ENCODE assay signal across 1 cellular context in the genomic region with DNA sequence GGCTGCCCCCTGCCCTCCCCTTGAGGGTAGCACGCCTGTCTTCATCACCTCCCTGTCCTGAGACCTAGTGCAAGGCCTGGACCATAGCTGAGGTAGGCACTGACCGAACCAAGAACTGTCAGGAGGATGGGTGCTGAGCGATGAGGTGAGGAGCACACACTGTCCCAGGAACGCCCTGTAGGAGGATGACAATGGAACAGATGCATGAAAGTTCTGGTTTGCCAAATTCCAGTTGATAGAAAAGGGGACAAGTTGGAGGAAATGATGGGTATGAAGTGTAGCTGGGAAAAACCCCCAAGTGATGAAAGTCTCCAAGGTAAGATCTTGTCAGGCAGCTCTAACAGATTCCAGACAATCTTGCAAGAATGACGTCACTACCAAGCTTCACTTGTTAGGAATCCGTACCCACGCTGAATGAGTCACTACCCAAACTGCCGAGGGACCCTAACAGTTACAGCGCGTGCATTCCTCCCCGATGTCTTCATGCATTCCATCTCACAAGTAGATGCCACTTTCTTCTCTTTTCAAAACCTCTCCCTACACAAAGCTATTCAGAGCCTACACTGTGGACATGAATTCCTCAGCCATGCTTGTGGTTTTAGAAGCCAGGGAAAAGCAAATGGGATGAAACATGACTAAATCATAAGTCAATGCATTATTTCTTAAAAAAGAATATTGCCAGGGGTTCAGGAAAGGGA.
TF ChIP-seq lines count a peak whose summit lies in the region.

No MANE protein-coding gene starts in this region.

TF ChIP-seq in HEK293, 187 proteins besides CTCF, POLR2A, EP300 and RAD21 (continued from another document and continues in another):
- TF ChIP-seq, protein P1, sequence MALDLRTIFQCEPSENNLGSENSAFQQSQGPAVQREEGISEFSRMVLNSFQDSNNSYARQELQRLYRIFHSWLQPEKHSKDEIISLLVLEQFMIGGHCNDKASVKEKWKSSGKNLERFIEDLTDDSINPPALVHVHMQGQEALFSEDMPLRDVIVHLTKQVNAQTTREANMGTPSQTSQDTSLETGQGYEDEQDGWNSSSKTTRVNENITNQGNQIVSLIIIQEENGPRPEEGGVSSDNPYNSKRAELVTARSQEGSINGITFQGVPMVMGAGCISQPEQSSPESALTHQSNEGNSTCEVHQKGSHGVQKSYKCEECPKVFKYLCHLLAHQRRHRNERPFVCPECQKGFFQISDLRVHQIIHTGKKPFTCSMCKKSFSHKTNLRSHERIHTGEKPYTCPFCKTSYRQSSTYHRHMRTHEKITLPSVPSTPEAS (tag by site-specific recombination; IDR thresholded peaks at IDR 0.05) = peak; percentile 63
- TF ChIP-seq ZNF670 (tag by site-specific recombination; IDR thresholded peaks at IDR 0.05; ENCODE audit: low read depth) (no peak), ZNF175 (tag by site-specific recombination; IDR thresholded peaks at IDR 0.05) (no peak), ZNF610 (tag by site-specific recombination; IDR thresholded peaks at IDR 0.05; ENCODE audit: borderline replicate concordance) (no peak), ZNF677 (tag by site-specific recombination; IDR thresholded peaks at IDR 0.05) (no peak), ZNF341 (tag by site-specific recombination; IDR thresholded peaks at IDR 0.05; ENCODE audit: low read depth) (no peak), KLF16 (tag by site-specific recombination; IDR thresholded peaks at IDR 0.05) (no peak; the same call in 1 of the 2 replicates), ZNF571 (tag by site-specific recombination; IDR thresholded peaks at IDR 0.05) (no peak), ZNF521 (tag by site-specific recombination; IDR thresholded peaks at IDR 0.05) (no peak), ZNF350 (tag by site-specific recombination; IDR thresholded peaks at IDR 0.05) (no peak), ZNF660 (tag by site-specific recombination; IDR thresholded peaks at IDR 0.05) (peak; percentile 84), ZNF24 (tag by site-specific recombination; IDR thresholded peaks at IDR 0.05) (peak; percentile 90), ZNF560 (tag by site-specific recombination; IDR thresholded peaks at IDR 0.05; ENCODE audit: borderline replicate concordance) (no peak), ZNF266 (tag by site-specific recombination; IDR thresholded peaks at IDR 0.05; ENCODE audit: low read depth) (no peak), ZNF561 (tag by site-specific recombination; IDR thresholded peaks at IDR 0.05; ENCODE audit: borderline replicate concordance) (no peak), ZNF792 (tag by site-specific recombination; IDR thresholded peaks at IDR 0.05) (no peak), KLF10 (tag by site-specific recombination; IDR thresholded peaks at IDR 0.05) (peak; percentile 30; the same call in 1 of the 2 replicates), RBAK (tag by site-specific recombination; IDR thresholded peaks at IDR 0.05) (no peak), SCRT2 (tag by site-specific recombination; IDR thresholded peaks at IDR 0.05) (peak; percentile 80), OVOL3 (tag by site-specific recombination; IDR thresholded peaks at IDR 0.05) (no peak), ZNF433 (tag by site-specific recombination; IDR thresholded peaks at IDR 0.05; ENCODE audit: low read depth) (no peak), EGR2 (tag by site-specific recombination; IDR thresholded peaks at IDR 0.05; ENCODE audit: low read depth) (0 out of 2 replicates have a peak, but pooled peaks have one; percentile 28), KLF1 (tag by site-specific recombination; IDR thresholded peaks at IDR 0.05) (no peak), ZNF274 (IDR thresholded peaks at IDR 0.05; ENCODE audit: low read length) (no peak), ZNF274 (tag by site-specific recombination; IDR thresholded peaks at IDR 0.05; ENCODE audit: borderline replicate concordance) (no peak), SCRT1 (tag by site-specific recombination; IDR thresholded peaks at IDR 0.05; ENCODE audit: borderline replicate concordance) (no peak), ZBTB7A (tag by site-specific recombination; IDR thresholded peaks at IDR 0.05; ENCODE audit: low read depth) (peak; percentile 68; the same call in 1 of the 2 replicates), GLI4 (tag by site-specific recombination; IDR thresholded peaks at IDR 0.05) (no peak), ZNF596 (tag by site-specific recombination; IDR thresholded peaks at IDR 0.05) (no peak), MZF1 (tag by site-specific recombination; IDR thresholded peaks at IDR 0.05; ENCODE audit: borderline replicate concordance) (no peak), ZNF239 (tag by site-specific recombination; IDR thresholded peaks at IDR 0.05) (no peak), ZBTB17 (tag by site-specific recombination; IDR thresholded peaks at IDR 0.05) (peak; percentile 91), KLF7 (tag by site-specific recombination; IDR thresholded peaks at IDR 0.05; ENCODE audit: borderline replicate concordance) (no peak), ZEB2 (tag by site-specific recombination; IDR thresholded peaks at IDR 0.05) (peak; percentile 91), IKZF3 (tag by site-specific recombination; IDR thresholded peaks at IDR 0.05) (no peak), ZNF133 (tag by site-specific recombination; IDR thresholded peaks at IDR 0.05) (no peak), ZNF324 (tag by site-specific recombination; IDR thresholded peaks at IDR 0.05) (peak; percentile 78; the same call in 1 of the 2 replicates), ZNF404 (tag by site-specific recombination; IDR thresholded peaks at IDR 0.05) (no peak), ZNF211 (tag by site-specific recombination; IDR thresholded peaks at IDR 0.05; ENCODE audit: low read depth) (no peak), ZNF843 (tag by site-specific recombination; IDR thresholded peaks at IDR 0.05) (peak; percentile 41; the same call in 1 of the 2 replicates), ZNF37A (tag by site-specific recombination; IDR thresholded peaks at IDR 0.05) (no peak), ZNF202 (tag by site-specific recombination; IDR thresholded peaks at IDR 0.05; ENCODE audit: borderline replicate concordance) (no peak), BCL11A (tag by site-specific recombination; IDR thresholded peaks at IDR 0.05; ENCODE audit: low read depth) (no peak), PRDM1 (tag by site-specific recombination; IDR thresholded peaks at IDR 0.05) (peak; percentile 93), ZBTB48 (tag by site-specific recombination; IDR thresholded peaks at IDR 0.05) (peak; percentile 82), ZNF548 (tag by site-specific recombination; IDR thresholded peaks at IDR 0.05) (no peak), ZNF391 (tag by site-specific recombination; IDR thresholded peaks at IDR 0.05; ENCODE audit: borderline replicate concordance, low read depth) (0 out of 2 replicates have a peak, but pooled peaks have one; percentile 52), ZFP69B (tag by site-specific recombination; IDR thresholded peaks at IDR 0.05) (peak; percentile 70; the same call in 1 of the 2 replicates), ZNF544 (tag by site-specific recombination; IDR thresholded peaks at IDR 0.05) (no peak)
- TF ChIP-seq, protein P2, sequence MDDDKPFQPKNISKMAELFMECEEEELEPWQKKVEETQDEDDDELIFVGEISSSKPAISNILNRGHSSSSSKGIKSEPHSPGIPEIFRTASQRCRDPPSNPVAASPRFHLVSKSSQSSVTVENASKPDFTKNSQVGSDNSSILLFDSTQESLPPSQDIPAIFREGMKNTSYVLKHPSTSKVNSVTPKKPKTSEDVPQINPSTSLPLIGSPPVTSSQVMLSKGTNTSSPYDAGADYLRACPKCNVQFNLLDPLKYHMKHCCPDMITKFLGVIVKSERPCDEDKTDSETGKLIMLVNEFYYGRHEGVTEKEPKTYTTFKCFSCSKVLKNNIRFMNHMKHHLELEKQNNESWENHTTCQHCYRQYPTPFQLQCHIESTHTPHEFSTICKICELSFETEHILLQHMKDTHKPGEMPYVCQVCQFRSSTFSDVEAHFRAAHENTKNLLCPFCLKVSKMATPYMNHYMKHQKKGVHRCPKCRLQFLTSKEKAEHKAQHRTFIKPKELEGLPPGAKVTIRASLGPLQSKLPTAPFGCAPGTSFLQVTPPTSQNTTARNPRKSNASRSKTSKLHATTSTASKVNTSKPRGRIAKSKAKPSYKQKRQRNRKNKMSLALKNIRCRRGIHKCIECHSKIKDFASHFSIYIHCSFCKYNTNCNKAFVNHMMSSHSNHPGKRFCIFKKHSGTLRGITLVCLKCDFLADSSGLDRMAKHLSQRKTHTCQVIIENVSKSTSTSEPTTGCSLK (tag by site-specific recombination; IDR thresholded peaks at IDR 0.05) = no peak
- TF ChIP-seq, protein P3, sequence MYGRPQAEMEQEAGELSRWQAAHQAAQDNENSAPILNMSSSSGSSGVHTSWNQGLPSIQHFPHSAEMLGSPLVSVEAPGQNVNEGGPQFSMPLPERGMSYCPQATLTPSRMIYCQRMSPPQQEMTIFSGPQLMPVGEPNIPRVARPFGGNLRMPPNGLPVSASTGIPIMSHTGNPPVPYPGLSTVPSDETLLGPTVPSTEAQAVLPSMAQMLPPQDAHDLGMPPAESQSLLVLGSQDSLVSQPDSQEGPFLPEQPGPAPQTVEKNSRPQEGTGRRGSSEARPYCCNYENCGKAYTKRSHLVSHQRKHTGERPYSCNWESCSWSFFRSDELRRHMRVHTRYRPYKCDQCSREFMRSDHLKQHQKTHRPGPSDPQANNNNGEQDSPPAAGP (tag by site-specific recombination; IDR thresholded peaks at IDR 0.05) = peak; percentile 72; the same call in 1 of the 2 replicates
- TF ChIP-seq, protein P4, sequence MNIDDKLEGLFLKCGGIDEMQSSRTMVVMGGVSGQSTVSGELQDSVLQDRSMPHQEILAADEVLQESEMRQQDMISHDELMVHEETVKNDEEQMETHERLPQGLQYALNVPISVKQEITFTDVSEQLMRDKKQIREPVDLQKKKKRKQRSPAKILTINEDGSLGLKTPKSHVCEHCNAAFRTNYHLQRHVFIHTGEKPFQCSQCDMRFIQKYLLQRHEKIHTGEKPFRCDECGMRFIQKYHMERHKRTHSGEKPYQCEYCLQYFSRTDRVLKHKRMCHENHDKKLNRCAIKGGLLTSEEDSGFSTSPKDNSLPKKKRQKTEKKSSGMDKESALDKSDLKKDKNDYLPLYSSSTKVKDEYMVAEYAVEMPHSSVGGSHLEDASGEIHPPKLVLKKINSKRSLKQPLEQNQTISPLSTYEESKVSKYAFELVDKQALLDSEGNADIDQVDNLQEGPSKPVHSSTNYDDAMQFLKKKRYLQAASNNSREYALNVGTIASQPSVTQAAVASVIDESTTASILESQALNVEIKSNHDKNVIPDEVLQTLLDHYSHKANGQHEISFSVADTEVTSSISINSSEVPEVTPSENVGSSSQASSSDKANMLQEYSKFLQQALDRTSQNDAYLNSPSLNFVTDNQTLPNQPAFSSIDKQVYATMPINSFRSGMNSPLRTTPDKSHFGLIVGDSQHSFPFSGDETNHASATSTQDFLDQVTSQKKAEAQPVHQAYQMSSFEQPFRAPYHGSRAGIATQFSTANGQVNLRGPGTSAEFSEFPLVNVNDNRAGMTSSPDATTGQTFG (tag by site-specific recombination; IDR thresholded peaks at IDR 0.05; ENCODE audit: borderline replicate concordance) = no peak
- TF ChIP-seq, protein P5, sequence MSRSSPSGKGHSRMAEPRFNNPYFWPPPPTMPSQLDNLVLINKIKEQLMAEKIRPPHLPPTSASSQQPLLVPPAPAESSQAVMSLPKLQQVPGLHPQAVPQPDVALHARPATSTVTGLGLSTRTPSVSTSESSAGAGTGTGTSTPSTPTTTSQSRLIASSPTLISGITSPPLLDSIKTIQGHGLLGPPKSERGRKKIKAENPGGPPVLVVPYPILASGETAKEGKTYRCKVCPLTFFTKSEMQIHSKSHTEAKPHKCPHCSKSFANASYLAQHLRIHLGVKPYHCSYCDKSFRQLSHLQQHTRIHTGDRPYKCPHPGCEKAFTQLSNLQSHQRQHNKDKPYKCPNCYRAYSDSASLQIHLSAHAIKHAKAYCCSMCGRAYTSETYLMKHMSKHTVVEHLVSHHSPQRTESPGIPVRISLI (tag by site-specific recombination; IDR thresholded peaks at IDR 0.05) = 0 out of 2 replicates have a peak, but pooled peaks have one; percentile 17
- TF ChIP-seq, protein P6, sequence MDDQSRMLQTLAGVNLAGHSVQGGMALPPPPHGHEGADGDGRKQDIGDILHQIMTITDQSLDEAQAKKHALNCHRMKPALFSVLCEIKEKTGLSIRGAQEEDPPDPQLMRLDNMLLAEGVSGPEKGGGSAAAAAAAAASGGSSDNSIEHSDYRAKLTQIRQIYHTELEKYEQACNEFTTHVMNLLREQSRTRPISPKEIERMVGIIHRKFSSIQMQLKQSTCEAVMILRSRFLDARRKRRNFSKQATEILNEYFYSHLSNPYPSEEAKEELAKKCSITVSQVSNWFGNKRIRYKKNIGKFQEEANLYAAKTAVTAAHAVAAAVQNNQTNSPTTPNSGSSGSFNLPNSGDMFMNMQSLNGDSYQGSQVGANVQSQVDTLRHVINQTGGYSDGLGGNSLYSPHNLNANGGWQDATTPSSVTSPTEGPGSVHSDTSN (CRISPR knock-in tag; IDR thresholded peaks at IDR 0.05) = no peak
- TF ChIP-seq, protein P7, sequence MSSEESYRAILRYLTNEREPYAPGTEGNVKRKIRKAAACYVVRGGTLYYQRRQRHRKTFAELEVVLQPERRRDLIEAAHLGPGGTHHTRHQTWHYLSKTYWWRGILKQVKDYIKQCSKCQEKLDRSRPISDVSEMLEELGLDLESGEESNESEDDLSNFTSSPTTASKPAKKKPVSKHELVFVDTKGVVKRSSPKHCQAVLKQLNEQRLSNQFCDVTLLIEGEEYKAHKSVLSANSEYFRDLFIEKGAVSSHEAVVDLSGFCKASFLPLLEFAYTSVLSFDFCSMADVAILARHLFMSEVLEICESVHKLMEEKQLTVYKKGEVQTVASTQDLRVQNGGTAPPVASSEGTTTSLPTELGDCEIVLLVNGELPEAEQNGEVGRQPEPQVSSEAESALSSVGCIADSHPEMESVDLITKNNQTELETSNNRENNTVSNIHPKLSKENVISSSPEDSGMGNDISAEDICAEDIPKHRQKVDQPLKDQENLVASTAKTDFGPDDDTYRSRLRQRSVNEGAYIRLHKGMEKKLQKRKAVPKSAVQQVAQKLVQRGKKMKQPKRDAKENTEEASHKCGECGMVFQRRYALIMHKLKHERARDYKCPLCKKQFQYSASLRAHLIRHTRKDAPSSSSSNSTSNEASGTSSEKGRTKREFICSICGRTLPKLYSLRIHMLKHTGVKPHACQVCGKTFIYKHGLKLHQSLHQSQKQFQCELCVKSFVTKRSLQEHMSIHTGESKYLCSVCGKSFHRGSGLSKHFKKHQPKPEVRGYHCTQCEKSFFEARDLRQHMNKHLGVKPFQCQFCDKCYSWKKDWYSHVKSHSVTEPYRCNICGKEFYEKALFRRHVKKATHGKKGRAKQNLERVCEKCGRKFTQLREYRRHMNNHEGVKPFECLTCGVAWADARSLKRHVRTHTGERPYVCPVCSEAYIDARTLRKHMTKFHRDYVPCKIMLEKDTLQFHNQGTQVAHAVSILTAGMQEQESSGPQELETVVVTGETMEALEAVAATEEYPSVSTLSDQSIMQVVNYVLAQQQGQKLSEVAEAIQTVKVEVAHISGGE (tag by site-specific recombination; conservative IDR thresholded peaks at IDR 0.05; ENCODE audit: low read depth) = no peak
- TF ChIP-seq, protein P8, sequence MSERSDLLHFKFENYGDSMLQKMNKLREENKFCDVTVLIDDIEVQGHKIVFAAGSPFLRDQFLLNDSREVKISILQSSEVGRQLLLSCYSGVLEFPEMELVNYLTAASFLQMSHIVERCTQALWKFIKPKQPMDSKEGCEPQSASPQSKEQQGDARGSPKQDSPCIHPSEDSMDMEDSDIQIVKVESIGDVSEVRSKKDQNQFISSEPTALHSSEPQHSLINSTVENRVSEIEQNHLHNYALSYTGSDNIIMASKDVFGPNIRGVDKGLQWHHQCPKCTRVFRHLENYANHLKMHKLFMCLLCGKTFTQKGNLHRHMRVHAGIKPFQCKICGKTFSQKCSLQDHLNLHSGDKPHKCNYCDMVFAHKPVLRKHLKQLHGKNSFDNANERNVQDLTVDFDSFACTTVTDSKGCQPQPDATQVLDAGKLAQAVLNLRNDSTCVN (tag by site-specific recombination; optimal IDR thresholded peaks at IDR 0.05) = no peak
